Comparison of ENCODE assay signal across 1 cellular context in genomic region chr21:44299458-44300261, GRCh38.
TF ChIP-seq lines count a peak whose summit lies in the region.

TSS of gene PFKL (plus strand) at chr21:44300053. CDS start at chr21:44300106, 53 bp downstream.

TF ChIP-seq in HepG2, 621 proteins besides CTCF, POLR2A, EP300 and RAD21 (continued from another document and continues in another):
- TF ChIP-seq HIC2 (CRISPR knock-in tag; IDR thresholded peaks at IDR 0.05; ENCODE audit: low read depth) (no peak), SMARCE1 (IDR thresholded peaks at IDR 0.05; ENCODE audit: borderline replicate concordance) (no peak), NRL (CRISPR knock-in tag; IDR thresholded peaks at IDR 0.05; ENCODE audit: borderline replicate concordance) (peak; percentile 80), HMGA1 (CRISPR knock-in tag; conservative IDR thresholded peaks at IDR 0.05) (no peak), KDM5A (IDR thresholded peaks at IDR 0.05; ENCODE audit: borderline replicate concordance, low read length) (no peak), POLR2G (IDR thresholded peaks at IDR 0.05; ENCODE audit: low read depth, low read length) (no peak; the same call in 1 of the 2 replicates), ZNF660 (CRISPR knock-in tag; IDR thresholded peaks at IDR 0.05; ENCODE audit: borderline replicate concordance, low read depth) (no peak), ZNF670 (CRISPR knock-in tag; IDR thresholded peaks at IDR 0.05; ENCODE audit: borderline replicate concordance) (no peak), ZNF672 (CRISPR knock-in tag; IDR thresholded peaks at IDR 0.05) (no peak), ZNF674 (CRISPR knock-in tag; IDR thresholded peaks at IDR 0.05; ENCODE audit: low read depth) (0 out of 2 replicates have a peak, but pooled peaks have one; percentile 51), GABPA (IDR thresholded peaks at IDR 0.05; ENCODE audit: low read depth, low read length) (no peak), GABPA (CRISPR knock-in tag; IDR thresholded peaks at IDR 0.05; ENCODE audit: low read depth) (no peak), TSC22D2 (CRISPR knock-in tag; IDR thresholded peaks at IDR 0.05; ENCODE audit: borderline replicate concordance) (0 out of 2 replicates have a peak, but pooled peaks have one; percentile 40), NFE2L1 (CRISPR knock-in tag; IDR thresholded peaks at IDR 0.05; ENCODE audit: borderline replicate concordance) (no peak), ZNF800 (CRISPR knock-in tag; IDR thresholded peaks at IDR 0.05) (peak; percentile 60; the same call in 1 of the 2 replicates), CAMTA2 (CRISPR knock-in tag; IDR thresholded peaks at IDR 0.05; ENCODE audit: borderline replicate concordance) (no peak), ZNF326 (CRISPR knock-in tag; IDR thresholded peaks at IDR 0.05; ENCODE audit: borderline replicate concordance) (no peak), PHB2 (IDR thresholded peaks at IDR 0.05; ENCODE audit: partially characterized antibody) (no peak), GLMP (CRISPR knock-in tag; IDR thresholded peaks at IDR 0.05; ENCODE audit: borderline replicate concordance) (no peak), TFAP4 (IDR thresholded peaks at IDR 0.05; ENCODE audit: borderline replicate concordance, low read depth) (no peak), PHF5A (CRISPR knock-in tag; IDR thresholded peaks at IDR 0.05; ENCODE audit: low read depth, unreplicated experiment) (no peak), JARID2 (CRISPR knock-in tag; IDR thresholded peaks at IDR 0.05; ENCODE audit: insufficient replicate concordance) (no peak), ZBTB7A (CRISPR knock-in tag; IDR thresholded peaks at IDR 0.05) (peak; percentile 24; the same call in 1 of the 2 replicates), ZNF513 (CRISPR knock-in tag; conservative IDR thresholded peaks at IDR 0.05) (no peak), ZBTB4 (CRISPR knock-in tag; IDR thresholded peaks at IDR 0.05; ENCODE audit: borderline replicate concordance) (no peak), HOXA3 (CRISPR knock-in tag; IDR thresholded peaks at IDR 0.05) (peak; percentile 65), ZNF234 (CRISPR knock-in tag; conservative IDR thresholded peaks at IDR 0.05) (0 out of 2 replicates have a peak, but pooled peaks have one; percentile 57), GTF3A (CRISPR knock-in tag; conservative IDR thresholded peaks at IDR 0.05) (0 out of 2 replicates have a peak, but pooled peaks have one; percentile 39), KLF6 (CRISPR knock-in tag; IDR thresholded peaks at IDR 0.05) (no peak), ESRRA (CRISPR knock-in tag; IDR thresholded peaks at IDR 0.05; ENCODE audit: low read depth) (peak; percentile 33; the same call in 1 of the 2 replicates), DMTF1 (CRISPR knock-in tag; IDR thresholded peaks at IDR 0.05) (no peak), ATF2 (CRISPR knock-in tag; IDR thresholded peaks at IDR 0.05) (no peak), HMGXB3 (CRISPR knock-in tag; IDR thresholded peaks at IDR 0.05; ENCODE audit: borderline replicate concordance) (peak; percentile 40; the same call in 1 of the 2 replicates), NR2C2 (CRISPR knock-in tag; IDR thresholded peaks at IDR 0.05; ENCODE audit: borderline replicate concordance) (0 out of 2 replicates have a peak, but pooled peaks have one; percentile 15), TAF1 (CRISPR knock-in tag; IDR thresholded peaks at IDR 0.05) (peak; percentile 53), ZNF260 (CRISPR knock-in tag; IDR thresholded peaks at IDR 0.05; ENCODE audit: borderline replicate concordance, low read depth) (no peak), JDP2 (CRISPR knock-in tag; IDR thresholded peaks at IDR 0.05; ENCODE audit: borderline replicate concordance) (no peak), ZNF143 (CRISPR knock-in tag; IDR thresholded peaks at IDR 0.05) (no peak), ZNF18 (CRISPR knock-in tag; IDR thresholded peaks at IDR 0.05; ENCODE audit: insufficient replicate concordance) (no peak)
